In the genomic region with DNA sequence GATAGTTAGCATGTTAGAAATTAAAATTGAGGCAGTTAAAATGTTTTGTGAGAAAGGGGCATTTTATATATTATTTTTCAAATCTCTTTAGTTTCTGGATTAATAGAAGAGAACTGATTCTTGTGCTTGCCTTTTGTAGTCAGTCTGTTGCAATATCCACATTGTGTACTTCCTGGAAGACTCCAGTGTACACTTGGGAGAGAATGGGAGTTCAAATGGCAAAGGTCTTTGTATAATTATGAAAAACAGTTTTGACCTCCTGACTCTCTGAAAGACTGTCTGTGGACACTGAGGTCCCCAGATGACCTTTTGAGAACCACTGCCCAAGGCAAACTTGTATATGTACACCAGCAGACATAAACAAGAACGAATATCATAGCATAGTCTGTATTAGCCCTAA, we compare ENCODE assay signal across 1 cellular context.
TF ChIP-seq lines count a peak whose summit lies in the region.

No MANE protein-coding gene starts in this region.

TF ChIP-seq in HepG2, 621 proteins besides CTCF, POLR2A, EP300 and RAD21 (continued from another document):
- peak; percentile 87 for TF ChIP-seq NR2F6 (IDR thresholded peaks at IDR 0.05)
- TF ChIP-seq NR2F6 (CRISPR knock-in tag; IDR thresholded peaks at IDR 0.05) = peak; percentile 64; the same call in 1 of the 2 replicates
- TF ChIP-seq, protein P1, sequence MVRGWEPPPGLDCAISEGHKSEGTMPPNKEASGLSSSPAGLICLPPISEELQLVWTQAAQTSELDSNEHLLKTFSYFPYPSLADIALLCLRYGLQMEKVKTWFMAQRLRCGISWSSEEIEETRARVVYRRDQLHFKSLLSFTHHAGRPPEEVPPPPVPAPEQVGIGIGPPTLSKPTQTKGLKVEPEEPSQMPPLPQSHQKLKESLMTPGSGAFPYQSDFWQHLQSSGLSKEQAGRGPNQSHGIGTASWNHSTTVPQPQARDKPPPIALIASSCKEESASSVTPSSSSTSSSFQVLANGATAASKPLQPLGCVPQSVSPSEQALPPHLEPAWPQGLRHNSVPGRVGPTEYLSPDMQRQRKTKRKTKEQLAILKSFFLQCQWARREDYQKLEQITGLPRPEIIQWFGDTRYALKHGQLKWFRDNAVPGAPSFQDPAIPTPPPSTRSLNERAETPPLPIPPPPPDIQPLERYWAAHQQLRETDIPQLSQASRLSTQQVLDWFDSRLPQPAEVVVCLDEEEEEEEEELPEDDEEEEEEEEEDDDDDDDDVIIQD (CRISPR knock-in tag; IDR thresholded peaks at IDR 0.05; ENCODE audit: low read depth) = peak; percentile 31; the same call in 1 of the 2 replicates
- peak; percentile 33 to 36; a peak in 1 of 4 replicates for TF ChIP-seq NR2F1 (CRISPR knock-in tag; IDR thresholded peaks at IDR 0.05)
- TF ChIP-seq, protein P2, sequence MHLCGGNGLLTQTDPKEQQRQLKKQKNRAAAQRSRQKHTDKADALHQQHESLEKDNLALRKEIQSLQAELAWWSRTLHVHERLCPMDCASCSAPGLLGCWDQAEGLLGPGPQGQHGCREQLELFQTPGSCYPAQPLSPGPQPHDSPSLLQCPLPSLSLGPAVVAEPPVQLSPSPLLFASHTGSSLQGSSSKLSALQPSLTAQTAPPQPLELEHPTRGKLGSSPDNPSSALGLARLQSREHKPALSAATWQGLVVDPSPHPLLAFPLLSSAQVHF (CRISPR knock-in tag; IDR thresholded peaks at IDR 0.05) = no peak
- TF ChIP-seq FOXA3 (CRISPR knock-in tag; IDR thresholded peaks at IDR 0.05) = peak; percentile 41; the same call in 1 of the 2 replicates
- no peak for TF ChIP-seq ATF7 (IDR thresholded peaks at IDR 0.05)
- TF ChIP-seq ATF7 (CRISPR knock-in tag; IDR thresholded peaks at IDR 0.05) = no peak
- no peak for TF ChIP-seq ZNF430 (CRISPR knock-in tag; IDR thresholded peaks at IDR 0.05)
- no peak for TF ChIP-seq MXI1 (IDR thresholded peaks at IDR 0.05; ENCODE audit: borderline replicate concordance, low read depth, low read length)
- no peak for TF ChIP-seq ZNF598 (CRISPR knock-in tag; IDR thresholded peaks at IDR 0.05; ENCODE audit: borderline replicate concordance)
- TF ChIP-seq ZNF121 (CRISPR knock-in tag; IDR thresholded peaks at IDR 0.05) = no peak
- TF ChIP-seq, protein P3, sequence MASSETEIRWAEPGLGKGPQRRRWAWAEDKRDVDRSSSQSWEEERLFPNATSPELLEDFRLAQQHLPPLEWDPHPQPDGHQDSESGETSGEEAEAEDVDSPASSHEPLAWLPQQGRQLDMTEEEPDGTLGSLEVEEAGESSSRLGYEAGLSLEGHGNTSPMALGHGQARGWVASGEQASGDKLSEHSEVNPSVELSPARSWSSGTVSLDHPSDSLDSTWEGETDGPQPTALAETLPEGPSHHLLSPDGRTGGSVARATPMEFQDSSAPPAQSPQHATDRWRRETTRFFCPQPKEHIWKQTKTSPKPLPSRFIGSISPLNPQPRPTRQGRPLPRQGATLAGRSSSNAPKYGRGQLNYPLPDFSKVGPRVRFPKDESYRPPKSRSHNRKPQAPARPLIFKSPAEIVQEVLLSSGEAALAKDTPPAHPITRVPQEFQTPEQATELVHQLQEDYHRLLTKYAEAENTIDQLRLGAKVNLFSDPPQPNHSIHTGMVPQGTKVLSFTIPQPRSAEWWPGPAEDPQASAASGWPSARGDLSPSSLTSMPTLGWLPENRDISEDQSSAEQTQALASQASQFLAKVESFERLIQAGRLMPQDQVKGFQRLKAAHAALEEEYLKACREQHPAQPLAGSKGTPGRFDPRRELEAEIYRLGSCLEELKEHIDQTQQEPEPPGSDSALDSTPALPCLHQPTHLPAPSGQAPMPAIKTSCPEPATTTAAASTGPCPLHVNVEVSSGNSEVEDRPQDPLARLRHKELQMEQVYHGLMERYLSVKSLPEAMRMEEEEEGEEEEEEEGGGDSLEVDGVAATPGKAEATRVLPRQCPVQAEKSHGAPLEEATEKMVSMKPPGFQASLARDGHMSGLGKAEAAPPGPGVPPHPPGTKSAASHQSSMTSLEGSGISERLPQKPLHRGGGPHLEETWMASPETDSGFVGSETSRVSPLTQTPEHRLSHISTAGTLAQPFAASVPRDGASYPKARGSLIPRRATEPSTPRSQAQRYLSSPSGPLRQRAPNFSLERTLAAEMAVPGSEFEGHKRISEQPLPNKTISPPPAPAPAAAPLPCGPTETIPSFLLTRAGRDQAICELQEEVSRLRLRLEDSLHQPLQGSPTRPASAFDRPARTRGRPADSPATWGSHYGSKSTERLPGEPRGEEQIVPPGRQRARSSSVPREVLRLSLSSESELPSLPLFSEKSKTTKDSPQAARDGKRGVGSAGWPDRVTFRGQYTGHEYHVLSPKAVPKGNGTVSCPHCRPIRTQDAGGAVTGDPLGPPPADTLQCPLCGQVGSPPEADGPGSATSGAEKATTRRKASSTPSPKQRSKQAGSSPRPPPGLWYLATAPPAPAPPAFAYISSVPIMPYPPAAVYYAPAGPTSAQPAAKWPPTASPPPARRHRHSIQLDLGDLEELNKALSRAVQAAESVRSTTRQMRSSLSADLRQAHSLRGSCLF (CRISPR knock-in tag; IDR thresholded peaks at IDR 0.05; ENCODE audit: borderline replicate concordance) = no peak
- no peak for TF ChIP-seq GATAD1 (CRISPR knock-in tag; IDR thresholded peaks at IDR 0.05)
- TF ChIP-seq, protein P4, sequence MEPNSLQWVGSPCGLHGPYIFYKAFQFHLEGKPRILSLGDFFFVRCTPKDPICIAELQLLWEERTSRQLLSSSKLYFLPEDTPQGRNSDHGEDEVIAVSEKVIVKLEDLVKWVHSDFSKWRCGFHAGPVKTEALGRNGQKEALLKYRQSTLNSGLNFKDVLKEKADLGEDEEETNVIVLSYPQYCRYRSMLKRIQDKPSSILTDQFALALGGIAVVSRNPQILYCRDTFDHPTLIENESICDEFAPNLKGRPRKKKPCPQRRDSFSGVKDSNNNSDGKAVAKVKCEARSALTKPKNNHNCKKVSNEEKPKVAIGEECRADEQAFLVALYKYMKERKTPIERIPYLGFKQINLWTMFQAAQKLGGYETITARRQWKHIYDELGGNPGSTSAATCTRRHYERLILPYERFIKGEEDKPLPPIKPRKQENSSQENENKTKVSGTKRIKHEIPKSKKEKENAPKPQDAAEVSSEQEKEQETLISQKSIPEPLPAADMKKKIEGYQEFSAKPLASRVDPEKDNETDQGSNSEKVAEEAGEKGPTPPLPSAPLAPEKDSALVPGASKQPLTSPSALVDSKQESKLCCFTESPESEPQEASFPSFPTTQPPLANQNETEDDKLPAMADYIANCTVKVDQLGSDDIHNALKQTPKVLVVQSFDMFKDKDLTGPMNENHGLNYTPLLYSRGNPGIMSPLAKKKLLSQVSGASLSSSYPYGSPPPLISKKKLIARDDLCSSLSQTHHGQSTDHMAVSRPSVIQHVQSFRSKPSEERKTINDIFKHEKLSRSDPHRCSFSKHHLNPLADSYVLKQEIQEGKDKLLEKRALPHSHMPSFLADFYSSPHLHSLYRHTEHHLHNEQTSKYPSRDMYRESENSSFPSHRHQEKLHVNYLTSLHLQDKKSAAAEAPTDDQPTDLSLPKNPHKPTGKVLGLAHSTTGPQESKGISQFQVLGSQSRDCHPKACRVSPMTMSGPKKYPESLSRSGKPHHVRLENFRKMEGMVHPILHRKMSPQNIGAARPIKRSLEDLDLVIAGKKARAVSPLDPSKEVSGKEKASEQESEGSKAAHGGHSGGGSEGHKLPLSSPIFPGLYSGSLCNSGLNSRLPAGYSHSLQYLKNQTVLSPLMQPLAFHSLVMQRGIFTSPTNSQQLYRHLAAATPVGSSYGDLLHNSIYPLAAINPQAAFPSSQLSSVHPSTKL (CRISPR knock-in tag; IDR thresholded peaks at IDR 0.05) = peak; percentile 47; the same call in 1 of the 2 replicates
- TF ChIP-seq, protein P5, sequence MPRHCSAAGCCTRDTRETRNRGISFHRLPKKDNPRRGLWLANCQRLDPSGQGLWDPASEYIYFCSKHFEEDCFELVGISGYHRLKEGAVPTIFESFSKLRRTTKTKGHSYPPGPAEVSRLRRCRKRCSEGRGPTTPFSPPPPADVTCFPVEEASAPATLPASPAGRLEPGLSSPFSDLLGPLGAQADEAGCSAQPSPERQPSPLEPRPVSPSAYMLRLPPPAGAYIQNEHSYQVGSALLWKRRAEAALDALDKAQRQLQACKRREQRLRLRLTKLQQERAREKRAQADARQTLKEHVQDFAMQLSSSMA (CRISPR knock-in tag; IDR thresholded peaks at IDR 0.05) = no peak
- peak; percentile 37; the same call in 1 of the 2 replicates for TF ChIP-seq HNF4A (CRISPR knock-in tag; IDR thresholded peaks at IDR 0.05)
